25 cellular contexts compared by ENCODE assay signal in genomic region chr12:131323879-131324278, GRCh38.
"Had no signal": no experiment of that assay in that cellular context is flagged by ENCODE, and none has a peak within 500 bp of the region (broad histone marks: within the 10 kb centered on the region; RNA-seq: fewer than 3 reads in every experiment).

No MANE protein-coding gene starts in this region.

- H3K27ac ChIP-seq: adrenal gland, Peyer's patch, RWPE1 had no signal

- H3K36me3 ChIP-seq: adrenal gland, Peyer's patch had no signal

- DNase-seq: activated CD4-positive, alpha-beta T cell treated with anti-CD3 and anti-CD28 coated beads for 48 hours; activated CD4-positive, alpha-beta T cell treated with anti-CD3 and anti-CD28 coated beads, Interleukin-2, amount 50 U/mL, for 48 hours; activated CD8-positive, alpha-beta memory T cell treated with anti-CD3 and anti-CD28 coated beads, Interleukin-2, amount 50 U/mL, for 4 hours; activated naive CD4-positive, alpha-beta T cell treated with anti-CD3 and anti-CD28 coated beads, Interleukin-2, amount 50 U/mL, for 16 hours; activated naive CD8-positive, alpha-beta T cell treated with anti-CD3 and anti-CD28 coated beads, Interleukin-2, amount 10 ng/mL, durations not matched to agents 7 days and 5 days; adrenal gland; anterior cingulate cortex; cerebellar nuclear complex; Kasumi-1; NCI-H1105; NCI-H1436; NCI-H187; NCI-H2081; NCI-H510A treated with DMSO at 0.1 percent for 48 hours; NCI-H69; NK-92 treated with Interleukin-12 subunit alpha and Interleukin-12 subunit beta, amount 100 ng/mL, for 24 hours; Peyer's patch; Right ventricle myocardium superior; T-cell; T-helper 2 cell; T1000 had no signal

- FAIRE-seq: colon had no signal

- H3K9me3 ChIP-seq: adrenal gland, Peyer's patch had no signal

- H3K4me3 ChIP-seq: adrenal gland, Peyer's patch had no signal

- H3K4me1 ChIP-seq: adrenal gland, Peyer's patch had no signal

- H3K27me3 ChIP-seq: adrenal gland, Peyer's patch had no signal

- ATAC-seq: activated CD4-positive, CD25-positive, alpha-beta regulatory T cell treated with anti-CD3 and anti-CD28 coated beads, Interleukin-2, amount 50 U/mL, for 24 hours; activated T-cell treated with anti-CD3 and anti-CD28 coated beads, Interleukin-2, amount 50 U/mL, for 72 hours; T-cell had no signal
